In genomic region chr10:113062977-113063967, GRCh38 we compare ENCODE assay signal across 1 cellular context.
A peak's percentile ranks its signal among the peaks of the same experiment; 100 is the strongest.
TF ChIP-seq lines count a peak whose summit lies in the region.

No MANE protein-coding gene starts in this region.

TF ChIP-seq in H1, 55 proteins besides CTCF, POLR2A, EP300 and RAD21:
- TF ChIP-seq TBP (IDR thresholded peaks at IDR 0.05; ENCODE audit: low read depth, low read length) = no peak
- peak; percentile 22; the same call in 1 of the 2 replicates for TF ChIP-seq POLR2AphosphoS5 (IDR thresholded peaks at IDR 0.05; ENCODE audit: low read depth, low read length)
- TF ChIP-seq TEAD4 (IDR thresholded peaks at IDR 0.05; ENCODE audit: low read depth, low read length) = peak; percentile 90
- TF ChIP-seq EGR1 (IDR thresholded peaks at IDR 0.05; ENCODE audit: borderline replicate concordance, low read depth, low read length) = no peak
